In genomic region chr1:202047977-202048376, GRCh38 we compare ENCODE assay signal across 1 cellular context.
TF ChIP-seq lines count a peak whose summit lies in the region.

No MANE protein-coding gene starts in this region.

TF ChIP-seq in HepG2, 621 proteins besides CTCF, POLR2A, EP300 and RAD21 (continues in another document):
- TF ChIP-seq HIC2 (CRISPR knock-in tag; IDR thresholded peaks at IDR 0.05; ENCODE audit: low read depth) (no peak), ZNF101 (CRISPR knock-in tag; IDR thresholded peaks at IDR 0.05; ENCODE audit: borderline replicate concordance, low read depth) (no peak), PRDM10 (CRISPR knock-in tag; IDR thresholded peaks at IDR 0.05; ENCODE audit: low read depth) (peak; percentile 45; the same call in 1 of the 2 replicates), SOX5 (CRISPR knock-in tag; IDR thresholded peaks at IDR 0.05; ENCODE audit: borderline replicate concordance) (peak; percentile 66; the same call in 1 of the 2 replicates), ZBTB44 (CRISPR knock-in tag; IDR thresholded peaks at IDR 0.05) (no peak), SOX13 (IDR thresholded peaks at IDR 0.05) (no peak), SOX13 (CRISPR knock-in tag; conservative IDR thresholded peaks at IDR 0.05 in 1 of 2, IDR thresholded peaks at IDR 0.05 in 1 of 2) (peak in 1 of 2 experiments; percentile 65; a peak in 2 of 4 replicates), ARID5B (CRISPR knock-in tag; IDR thresholded peaks at IDR 0.05) (peak; percentile 52), THYN1 (CRISPR knock-in tag; IDR thresholded peaks at IDR 0.05; ENCODE audit: borderline replicate concordance, low read depth) (no peak), ZMYM3 (CRISPR knock-in tag; IDR thresholded peaks at IDR 0.05) (no peak), ZNF12 (CRISPR knock-in tag; IDR thresholded peaks at IDR 0.05) (no peak), ZC3H13 (CRISPR knock-in tag; IDR thresholded peaks at IDR 0.05) (no peak), HHEX (CRISPR knock-in tag; IDR thresholded peaks at IDR 0.05) (no peak), SRF (IDR thresholded peaks at IDR 0.05; ENCODE audit: low read depth, low read length) (peak; percentile 69), ZNF580 (CRISPR knock-in tag; IDR thresholded peaks at IDR 0.05; ENCODE audit: borderline replicate concordance, low read depth) (no peak), TFDP1 (CRISPR knock-in tag; IDR thresholded peaks at IDR 0.05; ENCODE audit: borderline replicate concordance) (no peak), ZNF407 (CRISPR knock-in tag; IDR thresholded peaks at IDR 0.05; ENCODE audit: not compliant biosample characterization) (no peak), DBP (CRISPR knock-in tag; IDR thresholded peaks at IDR 0.05; ENCODE audit: not compliant biosample characterization) (no peak), AGO2 (optimal IDR thresholded peaks at IDR 0.05; ENCODE audit: low read depth, low read length) (no peak), FOSL1 (CRISPR knock-in tag; IDR thresholded peaks at IDR 0.05; ENCODE audit: borderline replicate concordance) (no peak), RARG (CRISPR knock-in tag; IDR thresholded peaks at IDR 0.05; ENCODE audit: low read depth) (no peak), HDAC1 (CRISPR knock-in tag; IDR thresholded peaks at IDR 0.05) (no peak)
